In genomic region chr5:72307968-72308852, GRCh38 we compare ENCODE assay signal across 1 cellular context.
TF ChIP-seq lines count a peak whose summit lies in the region.

No MANE protein-coding gene starts in this region.

TF ChIP-seq in HepG2, 621 proteins besides CTCF, POLR2A, EP300 and RAD21 (continued from another document and continues in another):
- peak; percentile 52; the same call in 1 of the 2 replicates for TF ChIP-seq E2F2 (CRISPR knock-in tag; IDR thresholded peaks at IDR 0.05; ENCODE audit: borderline replicate concordance)
- TF ChIP-seq ZNF607 (CRISPR knock-in tag; IDR thresholded peaks at IDR 0.05; ENCODE audit: borderline replicate concordance): peak; percentile 70; the same call in 1 of the 2 replicates
- no peak for TF ChIP-seq ZNF644 (CRISPR knock-in tag; IDR thresholded peaks at IDR 0.05; ENCODE audit: low read depth)
- no peak for TF ChIP-seq ZNF562 (CRISPR knock-in tag; IDR thresholded peaks at IDR 0.05; ENCODE audit: borderline replicate concordance)
- TF ChIP-seq IRX3 (CRISPR knock-in tag; IDR thresholded peaks at IDR 0.05; ENCODE audit: borderline replicate concordance, low read depth): peak; percentile 97
- no peak for TF ChIP-seq LCORL (IDR thresholded peaks at IDR 0.05)
- peak; percentile 91 for TF ChIP-seq LCORL (CRISPR knock-in tag; IDR thresholded peaks at IDR 0.05)
- no peak for TF ChIP-seq RFX1 (IDR thresholded peaks at IDR 0.05)
- peak; percentile 91; the same call in 1 of the 2 replicates for TF ChIP-seq ZNF414 (CRISPR knock-in tag; IDR thresholded peaks at IDR 0.05)
- no peak; the same call in 1 of the 2 replicates for TF ChIP-seq ZBTB25 (CRISPR knock-in tag; IDR thresholded peaks at IDR 0.05)
- 0 out of 2 replicates have a peak, but pooled peaks have one; percentile 53 for TF ChIP-seq NCOA1 (CRISPR knock-in tag; IDR thresholded peaks at IDR 0.05)
- peak; percentile 84; the same call in 1 of the 2 replicates for TF ChIP-seq CCDC6 (CRISPR knock-in tag; IDR thresholded peaks at IDR 0.05)
- peak; percentile 56; the same call in 1 of the 2 replicates for TF ChIP-seq ZNF513 (CRISPR knock-in tag; conservative IDR thresholded peaks at IDR 0.05)
- peak; percentile 90 for TF ChIP-seq GMEB1 (CRISPR knock-in tag; IDR thresholded peaks at IDR 0.05; ENCODE audit: borderline replicate concordance)
- TF ChIP-seq DNMT1 (CRISPR knock-in tag; IDR thresholded peaks at IDR 0.05): peak; percentile 95
- TF ChIP-seq GLI4 (CRISPR knock-in tag; IDR thresholded peaks at IDR 0.05; ENCODE audit: borderline replicate concordance): peak; percentile 65; the same call in 1 of the 2 replicates
- TF ChIP-seq JUNB (CRISPR knock-in tag; IDR thresholded peaks at IDR 0.05; ENCODE audit: borderline replicate concordance): no peak
- TF ChIP-seq RNF219 (CRISPR knock-in tag; IDR thresholded peaks at IDR 0.05): no peak; the same call in 1 of the 2 replicates
- no peak for TF ChIP-seq SMARCC2 (IDR thresholded peaks at IDR 0.05)
- no peak for TF ChIP-seq KLF15 (CRISPR knock-in tag; IDR thresholded peaks at IDR 0.05; ENCODE audit: borderline replicate concordance)
- TF ChIP-seq BCL3 (CRISPR knock-in tag; IDR thresholded peaks at IDR 0.05): peak; percentile 95
- TF ChIP-seq GTF2F1 (IDR thresholded peaks at IDR 0.05; ENCODE audit: low read length): no peak
- peak; percentile 92 for TF ChIP-seq SPEN (CRISPR knock-in tag; IDR thresholded peaks at IDR 0.05; ENCODE audit: low read depth)
- 0 out of 2 replicates have a peak, but pooled peaks have one; percentile 26 for TF ChIP-seq ZNF616 (CRISPR knock-in tag; IDR thresholded peaks at IDR 0.05; ENCODE audit: low read depth)
- peak; percentile 60; the same call in 1 of the 2 replicates for TF ChIP-seq ZNF234 (CRISPR knock-in tag; conservative IDR thresholded peaks at IDR 0.05)
- TF ChIP-seq TOE1 (CRISPR knock-in tag; IDR thresholded peaks at IDR 0.05): no peak
- peak; percentile 90 for TF ChIP-seq ZNF576 (CRISPR knock-in tag; IDR thresholded peaks at IDR 0.05)
- TF ChIP-seq ZKSCAN1 (IDR thresholded peaks at IDR 0.05; ENCODE audit: low read length): no peak
- no peak for TF ChIP-seq DPF2 (CRISPR knock-in tag; IDR thresholded peaks at IDR 0.05; ENCODE audit: borderline replicate concordance, low read depth)
- peak; percentile 87 for TF ChIP-seq ZNF891 (CRISPR knock-in tag; IDR thresholded peaks at IDR 0.05)
- peak; percentile 82 for TF ChIP-seq HNRNPL (IDR thresholded peaks at IDR 0.05; ENCODE audit: low read depth, low read length)
- peak; percentile 98 for TF ChIP-seq ZNF687 (CRISPR knock-in tag; IDR thresholded peaks at IDR 0.05)
- TF ChIP-seq ZBTB46 (CRISPR knock-in tag; IDR thresholded peaks at IDR 0.05; ENCODE audit: borderline replicate concordance): no peak
- TF ChIP-seq NR1H2 (CRISPR knock-in tag; IDR thresholded peaks at IDR 0.05; ENCODE audit: borderline replicate concordance, low read depth): 0 out of 2 replicates have a peak, but pooled peaks have one; percentile 59
- TF ChIP-seq CHD4 (IDR thresholded peaks at IDR 0.05; ENCODE audit: borderline replicate concordance, low read length): no peak
- TF ChIP-seq E2F1 (CRISPR knock-in tag; IDR thresholded peaks at IDR 0.05): peak; percentile 73
